ENCODE assay signal across 10 cellular contexts in genomic region chr12:94643585-94643984, GRCh38. TPM values are rescaled to one million over a fixed set of nuclear protein-coding genes. Genes with fewer than 3 reads are reported as not detected.
DNase-seq lines count a peak whose midpoint lies in the region; ATAC-seq, FAIRE-seq and TF ChIP-seq lines count a peak whose summit lies in the region.
"Had no signal": no experiment of that assay in that cellular context is flagged by ENCODE, and none has a peak within 500 bp of the region (broad histone marks: within the 10 kb centered on the region; RNA-seq: fewer than 3 reads in every experiment).

No MANE protein-coding gene starts in this region.

- peak overlapping the region; percentile 74 for H3K4me2 ChIP-seq in astrocyte (ENCODE audit: low read length)
- no peak overlapping the region for H3K4me2 ChIP-seq in Karpas-422 (ENCODE audit: low read depth, low read length, poor library complexity, severe bottlenecking)

- TF ChIP-seq POLR2A in stomach (IDR thresholded peaks at IDR 0.05) = no peak

- no peak for TF ChIP-seq EP300 in stomach (IDR thresholded peaks at IDR 0.05)

- H3K4me1 Mint-ChIP-seq in activated CD4-positive, alpha-beta T cell treated with anti-CD3 and anti-CD28 coated beads, Interleukin-2, amount 10 ng/mL, durations not matched to agents 24 days and 14 days = peaks cover 33% of the 10 kb centered on the region
- peaks cover 16% of the 10 kb centered on the region for H3K4me1 Mint-ChIP-seq in astrocyte (ENCODE audit: low read depth, unreplicated experiment)

- H3K79me2 ChIP-seq in astrocyte (ENCODE audit: insufficient read depth, low read length) (no peaks in the 10 kb centered on the region), Karpas-422 (ENCODE audit: low read length) (no peaks in the 10 kb centered on the region)

- peak overlapping the region; percentile 1 for H3K4me3 Mint-ChIP-seq in activated CD4-positive, alpha-beta T cell treated with anti-CD3 and anti-CD28 coated beads, Interleukin-2, amount 10 ng/mL, durations not matched to agents 24 days and 14 days
- H3K4me3 Mint-ChIP-seq in astrocyte (ENCODE audit: unreplicated experiment) = no peak overlapping the region

- H3K4me1 ChIP-seq in astrocyte (ENCODE audit: insufficient read depth, low read length) (peaks cover 15% of the 10 kb centered on the region), stomach (peaks cover 0 to 35% (median 5%) of the 10 kb centered on the region in 4 donors), A673 (ENCODE audit: insufficient read depth, low read length, poor library complexity, severe bottlenecking) (no peaks in the 10 kb centered on the region), Karpas-422 (ENCODE audit: low read length) (no peaks in the 10 kb centered on the region)

- WGBS in stomach, 5 donors = 86 to 95% (median 89%) methylated on average over 3 of the region's 3 CpGs

- no peaks in the 10 kb centered on the region for H3K36me3 ChIP-seq in astrocyte (ENCODE audit: insufficient read depth, low read length)
- H3K36me3 ChIP-seq in stomach = no peaks in the 10 kb centered on the region
- H3K36me3 ChIP-seq in A673 (ENCODE audit: insufficient read depth, low read length, poor library complexity, severe bottlenecking) = no peaks in the 10 kb centered on the region
- H3K36me3 ChIP-seq in Karpas-422 (ENCODE audit: insufficient read depth, low read length) = no peaks in the 10 kb centered on the region

- H4K20me1 ChIP-seq in astrocyte (ENCODE audit: insufficient read depth, low read length) (no peaks in the 10 kb centered on the region), Karpas-422 (ENCODE audit: insufficient read depth, low read depth, low read length) (no peaks in the 10 kb centered on the region)

- H3K9me3 ChIP-seq in astrocyte (ENCODE audit: insufficient read depth, low read depth, low read length) (no peaks in the 10 kb centered on the region), stomach (no peaks in the 10 kb centered on the region), A673 (ENCODE audit: low read depth, low read length, poor library complexity, severe bottlenecking) (no peaks in the 10 kb centered on the region), Karpas-422 (ENCODE audit: low read length) (no peaks in the 10 kb centered on the region)

- ATAC-seq in left lobe of liver (peak; percentile 15), GM21723 (IDR thresholded peaks at IDR 0.05; ENCODE audit: unreplicated experiment) (no peak)

- no peaks in the 10 kb centered on the region for H3K9me2 ChIP-seq in Karpas-422 (replicated peaks; ENCODE audit: insufficient read depth, low read length)

- BruUV-seq in A673 (replicated peaks; lab: Mats Ljungman, UMichigan) = no TSS peak

- no peak for FAIRE-seq in astrocyte (lab: Jason Lieb, UNC)

- H3K27me3 ChIP-seq in astrocyte (ENCODE audit: insufficient read depth, low read length) = peaks cover 14% of the 10 kb centered on the region
- no peaks in the 10 kb centered on the region for H3K27me3 ChIP-seq in stomach
- H3K27me3 ChIP-seq in A673 (replicated peaks; ENCODE audit: insufficient read depth, low read depth, low read length, poor library complexity) = peaks cover 17% of the 10 kb centered on the region
- H3K27me3 ChIP-seq in Karpas-422 (ENCODE audit: low read length) = no peaks in the 10 kb centered on the region

- TF ChIP-seq CTCF in astrocyte (IDR thresholded peaks at IDR 0.05; ENCODE audit: insufficient read depth, low read depth, low read length) (no peak), stomach (IDR thresholded peaks at IDR 0.05) (no peak), A673 (conservative IDR thresholded peaks at IDR 0.05; ENCODE audit: low read depth, low read length) (no peak)

- H3K4me3 ChIP-seq in astrocyte (ENCODE audit: insufficient read depth, low read depth, low read length) = no peak overlapping the region
- H3K4me3 ChIP-seq in stomach = no peak overlapping the region
- no peak overlapping the region for H3K4me3 ChIP-seq in A673 (ENCODE audit: low read depth, low read length, poor library complexity, severe bottlenecking)
- H3K4me3 ChIP-seq in Karpas-422 (ENCODE audit: low read length) = no peak overlapping the region

- CTCF ChIA-PET in A673 (lab: Charles Lee) = no interaction called here

- DNase-seq in activated CD4-positive, alpha-beta T cell treated with anti-CD3 and anti-CD28 coated beads, Interleukin-2, amount 10 ng/mL, durations not matched to agents 24 days and 14 days = no peak
- DNase-seq in activated CD4-positive, alpha-beta T cell treated with anti-CD3 and anti-CD28 coated beads, Interleukin-2, amount 50 U/mL, for 4 hours = no peak
- no peak for DNase-seq in astrocyte (ENCODE audit: low read depth)
- no peak for DNase-seq in left lobe of liver (ENCODE audit: low spot score)
- no peak for DNase-seq in stomach
- no peak for DNase-seq in A673 (ENCODE audit: low spot score)
- DNase-seq in Karpas-422 = no peak
- DNase-seq: DMS79 had no signal

- H3K36me3 Mint-ChIP-seq in activated CD4-positive, alpha-beta T cell treated with anti-CD3 and anti-CD28 coated beads, Interleukin-2, amount 10 ng/mL, durations not matched to agents 24 days and 14 days (ENCODE audit: low read depth) = no peaks in the 10 kb centered on the region
- H3K36me3 Mint-ChIP-seq in astrocyte (ENCODE audit: low read depth, unreplicated experiment) = no peaks in the 10 kb centered on the region

- no peak overlapping the region for H3K27ac Mint-ChIP-seq in activated CD4-positive, alpha-beta T cell treated with anti-CD3 and anti-CD28 coated beads, Interleukin-2, amount 10 ng/mL, durations not matched to agents 24 days and 14 days
- H3K27ac Mint-ChIP-seq in astrocyte (ENCODE audit: unreplicated experiment) = peak overlapping the region; percentile 77

- intact Hi-C loops in activated CD4-positive, alpha-beta T cell treated with anti-CD3 and anti-CD28 coated beads, Interleukin-2, amount 10 ng/mL, durations not matched to agents 24 days and 14 days (cut with micrococcal nuclease) = loop anchor here (5.0 to 10.0 kb wide), 4 partner anchors 186 to 499 kb away; partner anchors contain the start of genes CEP83 and PLXNC1
- intact Hi-C loops in stomach (cut with DNase I; ENCODE audit: low total_unique reads) (no loop called here), A673 (cut with micrococcal nuclease; ENCODE audit: unreplicated experiment) (no loop called here)

- no peak overlapping the region for H3K27ac ChIP-seq in astrocyte (ENCODE audit: low read depth, low read length)
- peak overlapping the region in 3 of 5 donors; percentile 51 to 75 (median 64) for H3K27ac ChIP-seq in stomach
- no peak overlapping the region for H3K27ac ChIP-seq in A673 (ENCODE audit: low read depth, low read length, poor library complexity, severe bottlenecking)
- no peak overlapping the region for H3K27ac ChIP-seq in Karpas-422 (ENCODE audit: low read length)

- H3K9ac ChIP-seq in astrocyte (ENCODE audit: low read length) (no peak overlapping the region), Karpas-422 (ENCODE audit: low read length) (no peak overlapping the region)

- POLR2A ChIA-PET in A673 (lab: Charles Lee; ENCODE audit: low non-redundant PET) = no interaction called here

- no peak overlapping the region for H2AFZ ChIP-seq in astrocyte (ENCODE audit: low read depth, low read length)
- no peak overlapping the region for H2AFZ ChIP-seq in Karpas-422 (ENCODE audit: low read length)

- H3K9me3 Mint-ChIP-seq in activated CD4-positive, alpha-beta T cell treated with anti-CD3 and anti-CD28 coated beads, Interleukin-2, amount 10 ng/mL, durations not matched to agents 24 days and 14 days = no peaks in the 10 kb centered on the region
- no peaks in the 10 kb centered on the region for H3K9me3 Mint-ChIP-seq in astrocyte (ENCODE audit: unreplicated experiment)
- H3K9me3 Mint-ChIP-seq: HFFc6 had no signal

- H3K27me3 Mint-ChIP-seq in activated CD4-positive, alpha-beta T cell treated with anti-CD3 and anti-CD28 coated beads, Interleukin-2, amount 10 ng/mL, durations not matched to agents 24 days and 14 days = peaks cover 59% of the 10 kb centered on the region
- no peaks in the 10 kb centered on the region for H3K27me3 Mint-ChIP-seq in astrocyte (ENCODE audit: low read depth, unreplicated experiment)

RNA-seq across cellular contexts. Expression of gene TMCC3, which starts 6.8 kb away (rescaled TPM):
- 0.02 TPM in 1 of 2 replicates, not detected in the other for total RNA-seq in activated CD4-positive, alpha-beta T cell treated with anti-CD3 and anti-CD28 coated beads, Interleukin-2, amount 10 ng/mL, durations not matched to agents 24 days and 14 days
- 2.8 and 3.5 TPM in 2 replicates for total RNA-seq in astrocyte
- total RNA-seq in left lobe of liver = 2.6 TPM
- 10 to 100 TPM in 2 of 5 donors, 1 to 10 TPM in 2, under 1 TPM in 1; 0.58 to 14.3 (median 9.0) TPM for total RNA-seq in stomach
- 1 to 10 TPM; 2.1 to 4.3 (median 2.1) TPM for polyA plus RNA-seq in stomach
- total RNA-seq in A673 (2021) = 0.24 and 0.49 TPM in 2 replicates
- 0.79 and 0.82 TPM in 2 replicates for total RNA-seq in Karpas-422 (2014; rRNA removed; shearing (Covaris generic); ENCODE audit: low replicate concordance)
- total RNA-seq: HFFc6 had no signal

Comparison
In these comparisons a context has a peak if more than half of its experiments do, and no peak if none do; other contexts are left out.
1. H3K27ac ChIP-seq: peak in stomach (3 of 5); none in astrocyte (single experiment), A673 (single experiment) and Karpas-422 (single experiment).